ENCODE assay signal across 1 cellular context in genomic region chr15:70493787-70494514, GRCh38.
TF ChIP-seq lines count a peak whose summit lies in the region.

No MANE protein-coding gene starts in this region.

TF ChIP-seq in GM23338, 12 proteins besides CTCF, POLR2A, EP300 and RAD21 (continued from another document):
- TF ChIP-seq ZNF462 (CRISPR knock-in tag; IDR thresholded peaks at IDR 0.05) (no peak), CREB1 (CRISPR knock-in tag; IDR thresholded peaks at IDR 0.05; ENCODE audit: low read depth) (no peak), ZNF331 (CRISPR knock-in tag; IDR thresholded peaks at IDR 0.05; ENCODE audit: low read depth) (no peak), EZH2 (IDR thresholded peaks at IDR 0.05; ENCODE audit: low read depth, unreplicated experiment) (no peak)
